ENCODE assay signal across 8 cellular contexts in the genomic region with DNA sequence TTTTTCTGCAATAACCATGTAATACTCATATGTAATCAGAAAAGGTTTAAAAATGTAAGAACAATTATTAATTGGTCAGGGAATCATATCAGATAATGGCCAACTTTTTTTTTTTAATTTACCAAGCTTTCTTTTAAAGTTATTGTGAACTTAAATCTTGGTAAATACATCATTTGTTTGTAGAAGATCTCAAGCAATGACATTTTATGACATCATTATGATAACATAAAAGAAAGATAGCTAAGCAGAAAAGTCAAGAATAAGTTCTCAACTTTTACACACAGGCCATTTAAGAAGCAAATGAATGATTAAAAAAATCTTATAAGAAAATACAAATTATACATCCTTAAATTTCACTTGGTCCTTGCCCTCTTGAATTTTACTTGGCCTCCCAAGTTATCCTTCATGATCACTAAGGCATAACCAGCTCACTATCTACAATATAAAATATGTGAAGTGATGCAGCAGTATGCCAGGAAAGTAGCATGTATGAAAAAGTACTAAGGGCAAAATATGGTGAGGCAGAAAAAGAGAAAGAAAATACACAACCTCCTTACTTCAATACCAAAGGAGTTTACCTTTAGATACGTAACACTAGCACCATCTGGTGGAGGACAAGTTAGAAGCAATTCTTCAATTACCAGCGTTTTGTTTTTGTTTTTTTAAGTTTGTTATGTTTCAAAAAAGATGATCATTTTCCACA.
DNase-seq lines count a peak whose midpoint lies in the region; ATAC-seq, FAIRE-seq and TF ChIP-seq lines count a peak whose summit lies in the region.

No MANE protein-coding gene starts in this region.

- peak; percentile 53 for DNase-seq in Caki2 (ENCODE audit: low read depth)
- peak; percentile 47 for DNase-seq in HEK293T (ENCODE audit: extremely low spot score)
- peak; percentile 52 for DNase-seq in NCI-H460 (ENCODE audit: extremely low read depth, low read depth)
- DNase-seq in left colon, result no peak
- peak; percentile 51 for DNase-seq in urothelium cell line (ENCODE audit: low spot score)

- H3K27ac Mint-ChIP-seq in brain, result peak overlapping the region in 1 of 5 experiments; percentile 18

- in situ Hi-C loops in Caki2 (cut with HindIII; ENCODE audit: low pct_unique_long_range_greater_than_20kb, low sequenced_read_pairs), result loop anchor here (25.0 kb wide), 1 partner anchor 507 kb away; no protein-coding TSS in a partner anchor

- no peak overlapping the region for H3K4me3 Mint-ChIP-seq in brain

- H3K36me3 Mint-ChIP-seq in brain, result peaks cover 16% of the 10 kb centered on the region

- no peaks in the 10 kb centered on the region for H3K27me3 Mint-ChIP-seq in brain

- intact Hi-C loops in left colon (cut with DNase I, micrococcal nuclease), result loop anchor here (2.0 to 10.0 kb wide), 2 partner anchors 510 to 514 kb away; no protein-coding TSS in a partner anchor

- peak; percentile 56 for FAIRE-seq in urothelium cell line (lab: Jason Lieb, UNC)

- POLR2A ChIA-PET in HEK293T (lab: Yijun Ruan, JAX), result interaction anchor here (0.9 kb wide), 1 partner anchor 326 kb away, joined by 3 read pairs; no protein-coding TSS in a partner anchor

- TF ChIP-seq CTCF in brain (conservative IDR thresholded peaks at IDR 0.05), result peak; percentile 91 to 93

- peak; percentile 54 for ATAC-seq in left colon
- no peak for ATAC-seq in GM18498 (IDR thresholded peaks at IDR 0.05; ENCODE audit: unreplicated experiment)
- ATAC-seq in GM18861 (IDR thresholded peaks at IDR 0.05; ENCODE audit: unreplicated experiment), result no peak

- H3K9me3 Mint-ChIP-seq in brain, result peaks cover 0 to 2% (median 0%) of the 10 kb centered on the region in 5 experiments

- CTCF ChIA-PET in HEK293T (lab: Yijun Ruan, JAX), result interaction anchor here (0.7 to 4.0 kb wide), 4 partner anchors 141 to 935 kb away, joined by 3 to 21 read pairs (median 4); no protein-coding TSS in a partner anchor

- peaks cover 6% of the 10 kb centered on the region for H3K4me1 Mint-ChIP-seq in brain

TF ChIP-seq in HEK293T, 16 proteins besides CTCF, POLR2A, EP300 and RAD21:
- TF ChIP-seq BHLHE40 (IDR thresholded peaks at IDR 0.05; ENCODE audit: borderline replicate concordance) (no peak), LEF1 (IDR thresholded peaks at IDR 0.05; ENCODE audit: borderline replicate concordance) (no peak), ELF4 (IDR thresholded peaks at IDR 0.05) (no peak), FOXK2 (IDR thresholded peaks at IDR 0.05) (no peak), ZNF384 (IDR thresholded peaks at IDR 0.05) (no peak), TARDBP (IDR thresholded peaks at IDR 0.05) (no peak), CTBP1 (IDR thresholded peaks at IDR 0.05; ENCODE audit: borderline replicate concordance) (no peak), L3MBTL2 (conservative IDR thresholded peaks at IDR 0.05) (no peak), NFRKB (IDR thresholded peaks at IDR 0.05) (no peak), ARNT (IDR thresholded peaks at IDR 0.05) (no peak), SUZ12 (IDR thresholded peaks at IDR 0.05) (no peak), FOXM1 (IDR thresholded peaks at IDR 0.05; ENCODE audit: borderline replicate concordance) (no peak), FOXA1 (IDR thresholded peaks at IDR 0.05) (no peak), HDGF (IDR thresholded peaks at IDR 0.05; ENCODE audit: borderline replicate concordance) (no peak), SP1 (IDR thresholded peaks at IDR 0.05) (no peak)
- TF ChIP-seq, protein P1, sequence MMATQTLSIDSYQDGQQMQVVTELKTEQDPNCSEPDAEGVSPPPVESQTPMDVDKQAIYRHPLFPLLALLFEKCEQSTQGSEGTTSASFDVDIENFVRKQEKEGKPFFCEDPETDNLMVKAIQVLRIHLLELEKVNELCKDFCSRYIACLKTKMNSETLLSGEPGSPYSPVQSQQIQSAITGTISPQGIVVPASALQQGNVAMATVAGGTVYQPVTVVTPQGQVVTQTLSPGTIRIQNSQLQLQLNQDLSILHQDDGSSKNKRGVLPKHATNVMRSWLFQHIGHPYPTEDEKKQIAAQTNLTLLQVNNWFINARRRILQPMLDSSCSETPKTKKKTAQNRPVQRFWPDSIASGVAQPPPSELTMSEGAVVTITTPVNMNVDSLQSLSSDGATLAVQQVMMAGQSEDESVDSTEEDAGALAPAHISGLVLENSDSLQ (IDR thresholded peaks at IDR 0.05), result no peak

Comparison
In these comparisons a context has a peak if more than half of its experiments do, and no peak if none do; other contexts are left out.
1. DNase-seq: peak in Caki2 (single experiment), HEK293T (single experiment), NCI-H460 (single experiment) and urothelium cell line (single experiment); none in left colon (0 of 2).